ENCODE assay signal across 11 cellular contexts in genomic region chr12:19945559-19946485, GRCh38.
DNase-seq lines count a peak whose midpoint lies in the region; ATAC-seq and TF ChIP-seq lines count a peak whose summit lies in the region.
"Had no signal": no experiment of that assay in that cellular context is flagged by ENCODE, and none has a peak within 500 bp of the region (broad histone marks: within the 10 kb centered on the region; RNA-seq: fewer than 3 reads in every experiment).

No MANE protein-coding gene starts in this region.

- peaks cover 0 to 24% (median 6%) of the 10 kb centered on the region in 4 donors for H3K4me1 ChIP-seq in tibial artery

- peak; percentile 31 for DNase-seq in NCI-H510A treated with DMSO at 0.1 percent for 48 hours (lab: John Stamatoyannopoulos, UW)
- DNase-seq in NCI-H510A (lab: John Stamatoyannopoulos, UW), result no peak
- peak; percentile 90 for DNase-seq in amniotic epithelial cell (ENCODE audit: low read depth)
- DNase-seq in left cardiac atrium, result no peak
- no peak for DNase-seq in tibial artery
- no peak for DNase-seq in central memory CD4-positive, alpha-beta T cell
- DNase-seq: activated T-cell treated with anti-CD3 and anti-CD28 coated beads, Interleukin-2, amount 50 U/mL, for 4 hours; stimulated activated CD4-positive, alpha-beta T cell treated with anti-CD3 and anti-CD28 coated beads, Interleukin-1b, Interleukin-23, amount 100 ng/mL, for 48 hours had no signal

- ATAC-seq in left cardiac atrium (peak; percentile 34 to 70), GM18868 (IDR thresholded peaks at IDR 0.05; ENCODE audit: unreplicated experiment) (no peak), HG03097 (IDR thresholded peaks at IDR 0.05; ENCODE audit: low FRiP score, unreplicated experiment) (no peak)
- ATAC-seq: activated T-cell treated with anti-CD3 and anti-CD28 coated beads, Interleukin-2, amount 50 U/mL, for 4 hours had no signal

- no peaks in the 10 kb centered on the region for H3K9me3 ChIP-seq in tibial artery
- H3K9me3 ChIP-seq: neutrophil had no signal

- H3K27ac ChIP-seq in tibial artery, result peak overlapping the region; percentile 71 to 73
- H3K27ac ChIP-seq: neutrophil had no signal

- H3K27me3 ChIP-seq in tibial artery, result no peaks in the 10 kb centered on the region
- H3K27me3 ChIP-seq: neutrophil had no signal

- no peaks in the 10 kb centered on the region for H3K36me3 ChIP-seq in tibial artery
- H3K36me3 ChIP-seq: neutrophil had no signal

- no peak for TF ChIP-seq CTCF in tibial artery (IDR thresholded peaks at IDR 0.05)

- intact Hi-C loops in left cardiac atrium (cut with DNase I), result no loop called here
- intact Hi-C loops in tibial artery (cut with DNase I; ENCODE audit: low total_unique reads), result no loop called here

- H3K4me3 ChIP-seq in tibial artery, result no peak overlapping the region

Comparison
In these comparisons a context has a peak if more than half of its experiments do, and no peak if none do; other contexts are left out.
1. DNase-seq: peak in NCI-H510A treated with DMSO at 0.1 percent for 48 hours (single experiment) and amniotic epithelial cell (single experiment); none in NCI-H510A (single experiment), left cardiac atrium (single experiment), tibial artery (0 of 2) and central memory CD4-positive, alpha-beta T cell (single experiment).
2. ATAC-seq: peak in left cardiac atrium (2 of 2); none in GM18868 (single experiment) and HG03097 (single experiment).